In genomic region chr2:231593666-231594065, GRCh38 we compare ENCODE assay signal across 9 cellular contexts. TPM values are rescaled to one million over a fixed set of nuclear protein-coding genes. Genes with fewer than 3 reads are reported as not detected.
"Had no signal": no experiment of that assay in that cellular context is flagged by ENCODE, and none has a peak within 500 bp of the region (broad histone marks: within the 10 kb centered on the region; RNA-seq: fewer than 3 reads in every experiment).

No MANE protein-coding gene starts in this region.

- FAIRE-seq: HTR-8/SVneo, K562 had no signal

- H2AFZ ChIP-seq: GM23248 had no signal

- H3K27ac ChIP-seq: GM23248 had no signal

- H3K9ac ChIP-seq: GM23248 had no signal

- DNase-seq: GM23248, GOT3, H9, HCEC 1CT, KG1 had no signal

- ATAC-seq: K562 had no signal

- H3K4me3 ChIP-seq: GM23248, K562 had no signal

RNA-seq across cellular contexts. Expression of gene TEX44, which starts 1.0 kb away (rescaled TPM):
- total RNA-seq: GM23248, H4, H9, HT-29, K562 had no signal
- polyA plus RNA-seq: GM23248, K562 had no signal
